In genomic region chr20:54822407-54822806, GRCh38 we compare ENCODE assay signal across 8 cellular contexts.
"Had no signal": no experiment of that assay in that cellular context is flagged by ENCODE, and none has a peak within 500 bp of the region (broad histone marks: within the 10 kb centered on the region; RNA-seq: fewer than 3 reads in every experiment).

No MANE protein-coding gene starts in this region.

- H3K4me3 ChIP-seq: GM12878 had no signal

- DNase-seq: GDM1, GF-D8 had no signal

- FAIRE-seq: G401.6, GM12878, GM12891, GM12892, GM18507, GM19239 had no signal

- ATAC-seq: GM12878 had no signal
